29 cellular contexts compared by ENCODE assay signal in genomic region chr6:168447741-168448140, GRCh38. TPM values are rescaled to one million over a fixed set of nuclear protein-coding genes. Genes with fewer than 3 reads are reported as not detected.
"Had no signal": no experiment of that assay in that cellular context is flagged by ENCODE, and none has a peak within 500 bp of the region (broad histone marks: within the 10 kb centered on the region; RNA-seq: fewer than 3 reads in every experiment).

No MANE protein-coding gene starts in this region.

- H3K36me3 ChIP-seq: colonic mucosa, gastrocnemius medialis, ovary, sigmoid colon, stomach, tibial artery had no signal

- H3K4me3 Mint-ChIP-seq: dendritic cell treated with granulocyte-macrophage colony-stimulating factor and Interleukin-4, amounts not matched to agents 40 ng/mL and 50 ng/mL, for 4 days; endodermal cell; naive thymus-derived CD8-positive, alpha-beta T cell; nephron progenitor cell; stimulated activated effector memory CD8-positive, alpha-beta T cell treated with anti-CD3 and anti-CD28 coated beads, Interleukin-12 subunit alpha, Interleukin-12 subunit beta, amount 100 ng/mL, for 72 hours; type B pancreatic cell had no signal

- DNase-seq: colonic mucosa; effector CD8-positive, alpha-beta T cell; endodermal cell; foreskin fibroblast; gastrocnemius medialis; head of caudate nucleus; mesenchymal stem cell; midbrain; naive thymus-derived CD8-positive, alpha-beta T cell; nephron progenitor cell; nucleus accumbens; ovary; posterior cingulate gyrus; psoas muscle; right cardiac atrium; sigmoid colon; stimulated activated CD4-positive, alpha-beta T cell treated with anti-CD3 and anti-CD28 coated beads, Interleukin-2, amount 100 ng/mL, for 24 hours; stimulated activated CD4-positive, alpha-beta T cell treated with anti-CD3 and anti-CD28 coated beads, Interleukin-4, amount 100 ng/mL, for 24 hours; stimulated activated naive CD4-positive, alpha-beta T cell treated with Interleukin-2 at 50 U/mL for 16 hours; stomach; tibial artery had no signal

- H3K9me3 ChIP-seq: colonic mucosa, gastrocnemius medialis, ovary, psoas muscle, sigmoid colon, stomach, tibial artery had no signal

- H3K9me3 Mint-ChIP-seq: dendritic cell treated with granulocyte-macrophage colony-stimulating factor and Interleukin-4, amounts not matched to agents 40 ng/mL and 50 ng/mL, for 4 days; endodermal cell; nephron progenitor cell; stimulated activated effector memory CD8-positive, alpha-beta T cell treated with anti-CD3 and anti-CD28 coated beads, Interleukin-12 subunit alpha, Interleukin-12 subunit beta, amount 100 ng/mL, for 72 hours; type B pancreatic cell had no signal

- H3K36me3 Mint-ChIP-seq: naive thymus-derived CD8-positive, alpha-beta T cell; stimulated activated effector memory CD8-positive, alpha-beta T cell treated with anti-CD3 and anti-CD28 coated beads, Interleukin-12 subunit alpha, Interleukin-12 subunit beta, amount 100 ng/mL, for 72 hours; type B pancreatic cell had no signal

- H3K27ac ChIP-seq: colonic mucosa, epithelial cell of prostate, gastrocnemius medialis, ovary, psoas muscle, sigmoid colon had no signal

- ATAC-seq: esophagus mucosa; gastrocnemius medialis; left lobe of liver; naive thymus-derived CD8-positive, alpha-beta T cell; psoas muscle; right cardiac atrium; stimulated activated effector memory CD8-positive, alpha-beta T cell treated with anti-CD3 and anti-CD28 coated beads, Interleukin-12 subunit alpha, Interleukin-12 subunit beta, amount 100 ng/mL, for 72 hours had no signal

- H3K4me3 ChIP-seq: colonic mucosa, gastrocnemius medialis, lung, ovary, psoas muscle, sigmoid colon, stomach, tibial artery had no signal

- H3K4me1 ChIP-seq: colonic mucosa had no signal

- H3K27me3 ChIP-seq: colonic mucosa, ovary, sigmoid colon, tibial artery had no signal

- H3K27ac Mint-ChIP-seq: dendritic cell treated with granulocyte-macrophage colony-stimulating factor and Interleukin-4, amounts not matched to agents 40 ng/mL and 50 ng/mL, for 4 days; endodermal cell; naive thymus-derived CD8-positive, alpha-beta T cell; nephron progenitor cell; stimulated activated effector memory CD8-positive, alpha-beta T cell treated with anti-CD3 and anti-CD28 coated beads, Interleukin-12 subunit alpha, Interleukin-12 subunit beta, amount 100 ng/mL, for 72 hours; type B pancreatic cell had no signal

RNA-seq across cellular contexts. Expression of gene SMOC2, which starts 6.8 kb away (rescaled TPM):
- total RNA-seq: glomerular endothelial cell; naive thymus-derived CD8-positive, alpha-beta T cell had no signal
- polyA plus RNA-seq: naive thymus-derived CD8-positive, alpha-beta T cell had no signal
